In the genomic region with DNA sequence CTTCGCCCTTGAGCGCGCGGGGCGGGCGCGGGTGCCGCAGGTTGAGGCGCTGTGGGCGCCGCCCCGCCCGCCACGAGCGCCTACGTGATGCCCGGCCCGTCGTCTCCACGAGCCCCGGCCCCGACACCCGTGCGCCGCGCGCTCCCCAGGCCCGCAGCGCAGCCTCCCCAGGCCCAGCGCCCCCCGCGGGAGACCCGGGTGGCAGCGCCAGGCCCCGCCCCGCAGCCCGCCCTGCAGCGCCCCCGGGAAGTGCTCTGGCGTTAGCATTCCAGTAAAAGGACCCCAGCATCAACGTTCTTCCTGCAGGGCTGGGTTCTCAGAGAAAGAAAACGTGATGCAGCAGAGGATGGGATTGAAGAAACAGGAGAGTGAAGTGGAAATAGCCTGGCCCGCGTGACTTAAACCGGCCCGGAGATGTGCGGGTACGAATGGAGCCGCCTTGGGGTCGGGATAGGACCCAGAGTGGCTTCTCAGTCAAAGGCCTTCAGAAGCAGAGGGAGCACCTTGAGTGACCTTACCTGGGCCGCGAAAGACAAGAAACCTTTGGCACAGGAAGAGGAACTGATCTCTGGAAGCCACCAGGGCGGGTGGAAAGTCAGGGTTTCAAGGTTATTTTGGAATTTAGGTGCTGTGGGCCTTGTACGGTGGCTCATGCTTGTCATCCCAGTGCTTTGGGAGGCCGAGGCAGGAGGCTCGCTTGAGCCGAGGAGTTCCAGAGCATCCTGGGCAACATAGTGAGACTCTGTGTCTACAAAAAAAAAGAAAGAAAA, we compare ENCODE assay signal across 8 cellular contexts. TPM values are rescaled to one million over a fixed set of nuclear protein-coding genes. Genes with fewer than 3 reads are reported as not detected.
DNase-seq lines count a peak whose midpoint lies in the region; ATAC-seq and TF ChIP-seq lines count a peak whose summit lies in the region.

No MANE protein-coding gene starts in this region.

- peak overlapping the region; percentile 79 for H3K27ac ChIP-seq in HL-60 (replicated peaks)
- peak overlapping the region; percentile 35 to 90 (median 82) for H3K27ac ChIP-seq in gastroesophageal sphincter
- no peak overlapping the region for H3K27ac ChIP-seq in parathyroid adenoma

- H3K79me2 ChIP-seq in parathyroid adenoma = no peaks in the 10 kb centered on the region

- no peaks in the 10 kb centered on the region for H3K9me3 ChIP-seq in gastroesophageal sphincter
- no peaks in the 10 kb centered on the region for H3K9me3 ChIP-seq in parathyroid adenoma (ENCODE audit: control insufficient read depth, low read length)

- DNase-seq in D341Med (ENCODE audit: low spot score) (peak; percentile 83), HL-60 (ENCODE audit: low read depth in 1 of 2, low spot score in 1 of 2) (no peak), cerebellar cortex (ENCODE audit: low spot score) (no peak)
- peak; percentile 54 for DNase-seq in activated T-cell treated with anti-CD3 and anti-CD28 coated beads, Interleukin-2, amount 50 U/mL, for 1 hour
- no peak for DNase-seq in stimulated activated naive CD4-positive, alpha-beta T cell treated with Interleukin-2 at 50 U/mL for 16 hours (lab: John Stamatoyannopoulos, UW)

- H3K4me2 ChIP-seq in parathyroid adenoma (ENCODE audit: low read length) = peak overlapping the region; percentile 97

- TF ChIP-seq CTCF in HL-60 (IDR thresholded peaks at IDR 0.05; ENCODE audit: insufficient read depth, low read length) (no peak), gastroesophageal sphincter (IDR thresholded peaks at IDR 0.05) (no peak), parathyroid adenoma (IDR thresholded peaks at IDR 0.05) (no peak)

- TF ChIP-seq POLR2A in gastroesophageal sphincter (IDR thresholded peaks at IDR 0.05) = no peak

- H3K36me3 ChIP-seq in gastroesophageal sphincter = peaks cover 0 to 4% of the 10 kb centered on the region in 2 donors
- H3K36me3 ChIP-seq in parathyroid adenoma (ENCODE audit: control insufficient read depth, insufficient read depth, low read length) = no peaks in the 10 kb centered on the region

- no peak for TF ChIP-seq EP300 in gastroesophageal sphincter (IDR thresholded peaks at IDR 0.05)

- peak overlapping the region; percentile 92 for H2AFZ ChIP-seq in parathyroid adenoma

- ATAC-seq in GM19452 (IDR thresholded peaks at IDR 0.05; ENCODE audit: unreplicated experiment) (peak; percentile 24), gastroesophageal sphincter (no peak)

- H3K4me1 ChIP-seq in gastroesophageal sphincter (peaks cover 0 to 70% (median 12%) of the 10 kb centered on the region in 3 donors), parathyroid adenoma (no peaks in the 10 kb centered on the region)

- WGBS in gastroesophageal sphincter (ENCODE audit: low coverage in 1 of 2), 2 donors = 43 to 48% methylated on average over 8 to 16 of the region's 57 CpGs

- no peak overlapping the region for H3K9ac ChIP-seq in parathyroid adenoma

- H3K4me3 ChIP-seq in HL-60 (replicated peaks; ENCODE audit: insufficient read depth, low read length) = peak overlapping the region; percentile 78
- peak overlapping the region; percentile 74 to 91 for H3K4me3 ChIP-seq in gastroesophageal sphincter
- peak overlapping the region; percentile 76 for H3K4me3 ChIP-seq in parathyroid adenoma (ENCODE audit: low read depth, low read length)

- H3K27me3 ChIP-seq in HL-60 (ENCODE audit: insufficient read depth, poor library complexity, severe bottlenecking) = no peaks in the 10 kb centered on the region
- H3K27me3 ChIP-seq in gastroesophageal sphincter = no peaks in the 10 kb centered on the region
- H3K27me3 ChIP-seq in parathyroid adenoma (ENCODE audit: control insufficient read depth, insufficient read depth, low read length) = no peaks in the 10 kb centered on the region

RNA-seq across cellular contexts. Expression of a gene that starts 1.8 kb away (rescaled TPM):
- total RNA-seq in gastroesophageal sphincter = 100 to 1,000 TPM in 3 of 4 donors, 10 to 100 TPM in 1; 64.3 to 261 (median 107) TPM

Comparison
In these comparisons a context has a peak if more than half of its experiments do, and no peak if none do; other contexts are left out.
1. DNase-seq: peak in D341Med (single experiment) and activated T-cell treated with anti-CD3 and anti-CD28 coated beads, Interleukin-2, amount 50 U/mL, for 1 hour (single experiment); none in HL-60 (0 of 2), stimulated activated naive CD4-positive, alpha-beta T cell treated with Interleukin-2 at 50 U/mL for 16 hours (single experiment) and cerebellar cortex (single experiment).
2. Peak in every context shown above with its lines, with median percentiles within 50 percentile points of each other: H3K4me3 ChIP-seq.